ENCODE assay signal across 8 cellular contexts in genomic region chr2:101064868-101065549, GRCh38.
DNase-seq lines count a peak whose midpoint lies in the region; ATAC-seq and TF ChIP-seq lines count a peak whose summit lies in the region.

No MANE protein-coding gene starts in this region.

- no peak overlapping the region for H3K4me3 ChIP-seq in GM23248
- H3K4me3 ChIP-seq in gastroesophageal sphincter: no peak overlapping the region
- H3K4me3 ChIP-seq in smooth muscle cell: no peak overlapping the region

- no peaks in the 10 kb centered on the region for H3K9me2 ChIP-seq in GM23248 (ENCODE audit: insufficient read depth)

- H3K36me3 ChIP-seq in GM23248 (ENCODE audit: low read depth) (no peaks in the 10 kb centered on the region), gastroesophageal sphincter (no peaks in the 10 kb centered on the region), smooth muscle cell (ENCODE audit: low read depth) (no peaks in the 10 kb centered on the region)

- TF ChIP-seq EP300 in gastroesophageal sphincter (IDR thresholded peaks at IDR 0.05): no peak

- no peak for TF ChIP-seq CTCF in gastroesophageal sphincter (IDR thresholded peaks at IDR 0.05)
- no peak for TF ChIP-seq CTCF in smooth muscle cell (IDR thresholded peaks at IDR 0.05; ENCODE audit: borderline replicate concordance, insufficient read depth, poor library complexity, severe bottlenecking)

- no peak for ATAC-seq in gastroesophageal sphincter
- no peak for ATAC-seq in natural killer cell treated with Interleukin-12 subunit alpha and Interleukin-12 subunit beta and Interleukin-15 and Interleukin-18, amount 100 ng/mL, for 72 hours
- no peak for ATAC-seq in HG02852 (IDR thresholded peaks at IDR 0.05; ENCODE audit: unreplicated experiment)

- H4K20me1 ChIP-seq in GM23248 (ENCODE audit: insufficient read depth) (no peaks in the 10 kb centered on the region), smooth muscle cell (ENCODE audit: low read depth) (no peaks in the 10 kb centered on the region)

- DNase-seq in GM23248 (peak; percentile 83), NCI-H774 (lab: John Stamatoyannopoulos, UW) (peak; percentile 31), smooth muscle cell (lab: John Stamatoyannopoulos, UW; ENCODE audit: unreplicated experiment) (no peak), AML-193 (lab: John Stamatoyannopoulos, UW) (no peak), NCI-H446 (lab: John Stamatoyannopoulos, UW) (no peak)
- DNase-seq in natural killer cell treated with Interleukin-12 subunit alpha and Interleukin-12 subunit beta and Interleukin-15 and Interleukin-18, amount 100 ng/mL, for 72 hours (ENCODE audit: low spot score): no peak

- no peaks in the 10 kb centered on the region for H3K9me3 ChIP-seq in GM23248 (ENCODE audit: low read depth)
- H3K9me3 ChIP-seq in gastroesophageal sphincter: no peaks in the 10 kb centered on the region
- no peaks in the 10 kb centered on the region for H3K9me3 ChIP-seq in smooth muscle cell (replicated peaks; ENCODE audit: low read depth)

- peaks cover 27% of the 10 kb centered on the region for H3F3A ChIP-seq in GM23248 (ENCODE audit: insufficient read depth)
- H3F3A ChIP-seq in smooth muscle cell (ENCODE audit: low read depth): no peaks in the 10 kb centered on the region

- no peaks in the 10 kb centered on the region for H3K4me1 Mint-ChIP-seq in natural killer cell treated with Interleukin-12 subunit alpha and Interleukin-12 subunit beta and Interleukin-15 and Interleukin-18, amount 100 ng/mL, for 72 hours (ENCODE audit: low read depth in 2 of 2)

- H3K27ac ChIP-seq in GM23248: peak overlapping the region; percentile 64
- peak overlapping the region in 3 of 4 donors; percentile 13 to 36 (median 22) for H3K27ac ChIP-seq in gastroesophageal sphincter
- peak overlapping the region; percentile 63 for H3K27ac ChIP-seq in smooth muscle cell (ENCODE audit: low read depth)

- no peak for TF ChIP-seq POLR2A in gastroesophageal sphincter (IDR thresholded peaks at IDR 0.05)

- no peaks in the 10 kb centered on the region for H3K27me3 ChIP-seq in GM23248 (replicated peaks; ENCODE audit: insufficient read depth)
- no peaks in the 10 kb centered on the region for H3K27me3 ChIP-seq in gastroesophageal sphincter
- no peaks in the 10 kb centered on the region for H3K27me3 ChIP-seq in smooth muscle cell (ENCODE audit: low read depth)

- in situ Hi-C loops in GM23248 (cut with MboI): no loop called here

- H3K9ac ChIP-seq in GM23248: peak overlapping the region; percentile 18; the same call in 1 of the 2 replicates
- no peak overlapping the region for H3K9ac ChIP-seq in smooth muscle cell (ENCODE audit: low read depth)

- H3K9me3 Mint-ChIP-seq in natural killer cell treated with Interleukin-12 subunit alpha and Interleukin-12 subunit beta and Interleukin-15 and Interleukin-18, amount 100 ng/mL, for 72 hours: no peaks in the 10 kb centered on the region

- WGBS in GM23248 (ENCODE audit: low coverage in 1 of 2, low lambda C conversion rate in 2 of 2, missing lambda C conversion rate in 2 of 2), 2 experiments: 32 to 43% methylated on average over 4 of the region's 4 CpGs
- WGBS in gastroesophageal sphincter (ENCODE audit: low coverage in 1 of 2), 2 donors: 39 to 47% methylated on average over 4 of the region's 4 CpGs
- WGBS in smooth muscle cell (ENCODE audit: low lambda C conversion rate): 50% methylated on average over 4 of the region's 4 CpGs

- H3K4me3 Mint-ChIP-seq in natural killer cell treated with Interleukin-12 subunit alpha and Interleukin-12 subunit beta and Interleukin-15 and Interleukin-18, amount 100 ng/mL, for 72 hours: no peak overlapping the region

- H3K4me2 ChIP-seq in GM23248 (ENCODE audit: unreplicated experiment) (peak overlapping the region; percentile 11), smooth muscle cell (peak overlapping the region; percentile 12)

- no peaks in the 10 kb centered on the region for H3K36me3 Mint-ChIP-seq in natural killer cell treated with Interleukin-12 subunit alpha and Interleukin-12 subunit beta and Interleukin-15 and Interleukin-18, amount 100 ng/mL, for 72 hours

- no peaks in the 10 kb centered on the region for H3K79me2 ChIP-seq in GM23248 (ENCODE audit: insufficient read depth)
- no peaks in the 10 kb centered on the region for H3K79me2 ChIP-seq in smooth muscle cell (ENCODE audit: low read depth)

- H3K27ac Mint-ChIP-seq in natural killer cell treated with Interleukin-12 subunit alpha and Interleukin-12 subunit beta and Interleukin-15 and Interleukin-18, amount 100 ng/mL, for 72 hours: no peak overlapping the region

- H3K27me3 Mint-ChIP-seq in natural killer cell treated with Interleukin-12 subunit alpha and Interleukin-12 subunit beta and Interleukin-15 and Interleukin-18, amount 100 ng/mL, for 72 hours: peaks cover 11% of the 10 kb centered on the region in 2 donors

- H2AFZ ChIP-seq in GM23248: peak overlapping the region; percentile 3; the same call in 1 of the 2 replicates
- no peak overlapping the region for H2AFZ ChIP-seq in smooth muscle cell (ENCODE audit: low read depth)

- peaks cover 30% of the 10 kb centered on the region for H3K4me1 ChIP-seq in GM23248 (ENCODE audit: insufficient read depth)
- peaks cover 4 to 33% (median 17%) of the 10 kb centered on the region in 3 donors for H3K4me1 ChIP-seq in gastroesophageal sphincter
- peaks cover 3% of the 10 kb centered on the region for H3K4me1 ChIP-seq in smooth muscle cell (ENCODE audit: low read depth)

Comparison
In these comparisons a context has a peak if more than half of its experiments do, and no peak if none do; other contexts are left out.
1. DNase-seq: peak in GM23248 (single experiment) and NCI-H774 (single experiment); none in smooth muscle cell (single experiment), natural killer cell treated with Interleukin-12 subunit alpha and Interleukin-12 subunit beta and Interleukin-15 and Interleukin-18, amount 100 ng/mL, for 72 hours (single experiment), AML-193 (0 of 2) and NCI-H446 (0 of 2).
2. Peak in every context shown above with its lines, with median percentiles within 50 percentile points of each other: H3K27ac ChIP-seq.